In genomic region chr20:1964659-1965405, GRCh38 we compare ENCODE assay signal across 9 cellular contexts. TPM values are rescaled to one million over a fixed set of nuclear protein-coding genes. Genes with fewer than 3 reads are reported as not detected.
DNase-seq lines count a peak whose midpoint lies in the region; ATAC-seq and TF ChIP-seq lines count a peak whose summit lies in the region.
"Had no signal": no experiment of that assay in that cellular context is flagged by ENCODE, and none has a peak within 500 bp of the region (broad histone marks: within the 10 kb centered on the region; RNA-seq: fewer than 3 reads in every experiment).

No MANE protein-coding gene starts in this region.

- H3K4me3 ChIP-seq in foreskin fibroblast (ENCODE audit: low read depth in 1 of 2, low read length in 2 of 2), result peak overlapping the region; percentile 31 to 33

- CTCF ChIA-PET in activated CD4-positive, alpha-beta T cell treated with anti-CD3 and anti-CD28 coated beads for 36 hours (lab: Charles Lee), result interaction anchor here (0.5 to 3.1 kb wide), 27 partner anchors 10 to 362 kb away, joined by 3 to 61 read pairs (median 3); partner anchors contain the start of gene PDYN
- CTCF ChIA-PET in T-cell (lab: Charles Lee), result interaction anchor here (0.8 to 1.0 kb wide), 3 partner anchors 207 to 210 kb away, joined by 3 to 4 read pairs (median 4); no protein-coding TSS in a partner anchor

- peaks cover 19% of the 10 kb centered on the region for H3K27me3 Mint-ChIP-seq in activated CD4-positive, alpha-beta T cell treated with anti-CD3 and anti-CD28 coated beads for 36 hours
- H3K27me3 Mint-ChIP-seq in T-cell, result peaks cover 32% of the 10 kb centered on the region in 2 donors

- H3K27ac Mint-ChIP-seq in activated CD4-positive, alpha-beta T cell treated with anti-CD3 and anti-CD28 coated beads for 36 hours, result no peak overlapping the region
- H3K27ac Mint-ChIP-seq in T-cell, result no peak overlapping the region
- H3K27ac Mint-ChIP-seq: activated CD8-positive, alpha-beta memory T cell treated with anti-CD3 and anti-CD28 coated beads, Interleukin-2, amount 10 ng/mL, durations not matched to agents 7 days and 5 days had no signal

- peak; percentile 12 for DNase-seq in activated CD4-positive, alpha-beta T cell treated with anti-CD3 and anti-CD28 coated beads for 36 hours
- no peak for DNase-seq in activated CD4-positive, alpha-beta T cell treated with anti-CD3 and anti-CD28 coated beads, Interleukin-2, amount 50 U/mL, for 1 hour
- DNase-seq in T-cell (no peak), foreskin fibroblast (peak in 1 of 2 donors; percentile 30), HK-2 (ENCODE audit: unreplicated experiment) (no peak)
- peak; percentile 17 for DNase-seq in stimulated activated CD4-positive, alpha-beta T cell treated with anti-CD3 and anti-CD28 coated beads, Interleukin-4, amount 100 ng/mL, for 1 hour

- peaks cover 11% of the 10 kb centered on the region for H3K4me1 Mint-ChIP-seq in activated CD4-positive, alpha-beta T cell treated with anti-CD3 and anti-CD28 coated beads for 36 hours
- peaks cover 8 to 11% (median 8%) of the 10 kb centered on the region in 3 donors for H3K4me1 Mint-ChIP-seq in T-cell

- ATAC-seq in activated CD4-positive, alpha-beta T cell treated with anti-CD3 and anti-CD28 coated beads for 36 hours, result no peak
- ATAC-seq in T-cell (replicated peaks in 1 of 4) (no peak), GM21423 (IDR thresholded peaks at IDR 0.05; ENCODE audit: unreplicated experiment) (no peak), GM21529 (IDR thresholded peaks at IDR 0.05; ENCODE audit: unreplicated experiment) (no peak)

- intact Hi-C loops in activated CD4-positive, alpha-beta T cell treated with anti-CD3 and anti-CD28 coated beads for 36 hours (cut with DNase I, micrococcal nuclease), result loop anchor here (1.0 to 5.0 kb wide), 10 partner anchors 40 to 487 kb away; partner anchors contain the start of gene SIRPA (in 1 of the 2)

- no peaks in the 10 kb centered on the region for H3K9me3 Mint-ChIP-seq in activated CD4-positive, alpha-beta T cell treated with anti-CD3 and anti-CD28 coated beads for 36 hours (ENCODE audit: low read depth)
- H3K9me3 Mint-ChIP-seq in T-cell, result no peaks in the 10 kb centered on the region

- H3K36me3 Mint-ChIP-seq in activated CD4-positive, alpha-beta T cell treated with anti-CD3 and anti-CD28 coated beads for 36 hours (ENCODE audit: low read depth), result no peaks in the 10 kb centered on the region
- H3K36me3 Mint-ChIP-seq in T-cell, result no peaks in the 10 kb centered on the region
- H3K36me3 Mint-ChIP-seq: activated CD8-positive, alpha-beta memory T cell treated with anti-CD3 and anti-CD28 coated beads, Interleukin-2, amount 10 ng/mL, durations not matched to agents 7 days and 5 days had no signal

- H3K4me3 Mint-ChIP-seq in activated CD4-positive, alpha-beta T cell treated with anti-CD3 and anti-CD28 coated beads for 36 hours, result peak overlapping the region; percentile 34
- peak overlapping the region; percentile 34 to 54 (median 35) for H3K4me3 Mint-ChIP-seq in T-cell

- peak; percentile 26 for TF ChIP-seq CTCF in foreskin fibroblast (IDR thresholded peaks at IDR 0.05; ENCODE audit: low read depth, low read length)

- POLR2A ChIA-PET in activated CD4-positive, alpha-beta T cell treated with anti-CD3 and anti-CD28 coated beads for 36 hours (lab: Charles Lee), result interaction anchor here (0.7 kb wide), 1 partner anchor 494 kb away, joined by 3 read pairs; no protein-coding TSS in a partner anchor
- POLR2A ChIA-PET in T-cell (lab: Charles Lee), result no interaction called here

RNA-seq across cellular contexts. Expression of gene PDYN, which starts 29.0 kb away (rescaled TPM):
- total RNA-seq in activated CD4-positive, alpha-beta T cell treated with anti-CD3 and anti-CD28 coated beads for 36 hours, result not detected
- not detected for total RNA-seq in T-cell
- total RNA-seq: activated CD8-positive, alpha-beta memory T cell treated with anti-CD3 and anti-CD28 coated beads, Interleukin-2, amount 10 ng/mL, durations not matched to agents 7 days and 5 days had no signal

Comparison
In these comparisons a context has a peak if more than half of its experiments do, and no peak if none do; other contexts are left out.
1. DNase-seq: peak in activated CD4-positive, alpha-beta T cell treated with anti-CD3 and anti-CD28 coated beads for 36 hours (single experiment) and stimulated activated CD4-positive, alpha-beta T cell treated with anti-CD3 and anti-CD28 coated beads, Interleukin-4, amount 100 ng/mL, for 1 hour (single experiment); none in activated CD4-positive, alpha-beta T cell treated with anti-CD3 and anti-CD28 coated beads, Interleukin-2, amount 50 U/mL, for 1 hour (single experiment), T-cell (0 of 34) and HK-2 (single experiment).